Comparison of ENCODE assay signal across 8 cellular contexts in the genomic region with DNA sequence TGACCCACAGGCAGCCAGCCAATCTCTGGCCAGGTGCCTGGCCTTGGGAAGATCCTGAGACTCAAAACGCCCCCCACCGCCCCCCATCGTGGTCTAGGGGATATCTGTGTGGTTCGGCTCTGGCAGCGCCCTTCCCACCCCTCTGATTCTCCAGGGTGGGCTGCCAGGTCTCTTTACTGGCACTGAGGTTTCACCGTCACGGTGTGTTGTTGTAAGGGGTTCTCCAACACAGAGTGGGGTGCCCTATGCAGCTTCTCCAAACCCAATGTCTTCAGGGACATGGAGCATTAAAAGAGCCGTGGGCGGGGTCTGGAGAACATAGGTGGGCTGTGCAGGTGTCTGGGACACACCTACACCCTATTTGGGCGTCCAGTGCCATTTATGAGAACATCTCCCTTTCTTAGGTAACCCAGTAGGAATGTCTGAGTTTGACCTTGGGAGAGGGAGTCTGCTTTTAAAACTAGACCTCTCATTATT. TPM values are rescaled to one million over a fixed set of nuclear protein-coding genes. Genes with fewer than 3 reads are reported as not detected.
A peak's percentile ranks its signal among the peaks of the same experiment; 100 is the strongest.
DNase-seq lines count a peak whose midpoint lies in the region; ATAC-seq and TF ChIP-seq lines count a peak whose summit lies in the region.

No MANE protein-coding gene starts in this region.

- no peak for TF ChIP-seq CTCF in left ventricle myocardium inferior (IDR thresholded peaks at IDR 0.05; ENCODE audit: borderline replicate concordance)
- TF ChIP-seq CTCF in brain microvascular endothelial cell (IDR thresholded peaks at IDR 0.05; ENCODE audit: low read depth, low read length, missing control alignments): no peak

- H3K36me3 ChIP-seq in left ventricle myocardium inferior: no peaks in the 10 kb centered on the region
- H3K36me3 ChIP-seq in brain microvascular endothelial cell (replicated peaks): peaks cover 5% of the 10 kb centered on the region
- H3K36me3 ChIP-seq in mucosa of rectum (ENCODE audit: control insufficient read depth in 2 of 2, insufficient read depth in 2 of 2, low read length in 2 of 2): peaks cover 3 to 6% of the 10 kb centered on the region in 2 donors

- H3K4me3 ChIP-seq in left ventricle myocardium inferior (peak overlapping the region; percentile 76), brain microvascular endothelial cell (ENCODE audit: low read depth, low read length) (peak overlapping the region; percentile 74), mucosa of rectum (ENCODE audit: low read length in 2 of 2) (peak overlapping the region; percentile 80 to 81)

- intact Hi-C loops in left ventricle myocardium inferior (cut with micrococcal nuclease): no loop called here
- intact Hi-C loops in cardiac septum (cut with DNase I): loop anchor here (1.0 kb wide), 1 partner anchor 19 kb away; no protein-coding TSS in a partner anchor

- H3K27me3 ChIP-seq in left ventricle myocardium inferior (ENCODE audit: low read depth) (no peaks in the 10 kb centered on the region), brain microvascular endothelial cell (replicated peaks) (no peaks in the 10 kb centered on the region), mucosa of rectum (ENCODE audit: control insufficient read depth in 2 of 2, insufficient read depth in 2 of 2, low read length in 2 of 2) (no peaks in the 10 kb centered on the region)

- peak overlapping the region; percentile 84 to 94 for H3K9ac ChIP-seq in mucosa of rectum (ENCODE audit: low read depth in 1 of 2, low read length in 2 of 2)

- H3K4me1 ChIP-seq in left ventricle myocardium inferior: peaks cover 66% of the 10 kb centered on the region
- peaks cover 37 to 43% of the 10 kb centered on the region in 2 donors for H3K4me1 ChIP-seq in mucosa of rectum (ENCODE audit: control insufficient read depth in 2 of 2, insufficient read depth in 2 of 2, low read length in 2 of 2)

- H3K27ac ChIP-seq in left ventricle myocardium inferior (replicated peaks): peak overlapping the region; percentile 99
- H3K27ac ChIP-seq in brain microvascular endothelial cell: peak overlapping the region; percentile 90
- peak overlapping the region; percentile 98 to 99 for H3K27ac ChIP-seq in mucosa of rectum (ENCODE audit: low read depth in 2 of 2, low read length in 2 of 2)

- DNase-seq in left ventricle myocardium inferior (no peak), cardiac septum (ENCODE audit: low spot score) (no peak), brain microvascular endothelial cell (no peak), DMS 273 (lab: John Stamatoyannopoulos, UW; ENCODE audit: unreplicated experiment) (no peak), NCI-H1694 (lab: John Stamatoyannopoulos, UW) (no peak)

- in situ Hi-C loops in brain microvascular endothelial cell (cut with HindIII; ENCODE audit: low pct_ligation_motif_present, low sequenced_read_pairs): no loop called here

- ATAC-seq in HG03457 (IDR thresholded peaks at IDR 0.05; ENCODE audit: unreplicated experiment): no peak
- ATAC-seq in HG03045 (IDR thresholded peaks at IDR 0.05; ENCODE audit: unreplicated experiment): no peak

- H3K9me3 ChIP-seq in left ventricle myocardium inferior (replicated peaks) (no peaks in the 10 kb centered on the region), mucosa of rectum (ENCODE audit: control insufficient read depth in 2 of 2, low read length in 2 of 2) (no peaks in the 10 kb centered on the region)

RNA-seq across cellular contexts. Expression of a gene that starts 1.5 kb away (rescaled TPM):
- total RNA-seq in left ventricle myocardium inferior: 76.5 TPM
- 192 TPM for total RNA-seq in cardiac septum

RNA-seq across cellular contexts. Expression of a gene that starts 24.0 kb away (rescaled TPM):
- total RNA-seq in left ventricle myocardium inferior (0.36 TPM), cardiac septum (0.08 TPM)

RNA-seq across cellular contexts. Expression of a gene that starts 27.8 kb away (rescaled TPM):
- total RNA-seq in left ventricle myocardium inferior (29.9 TPM), cardiac septum (54.7 TPM)

RNA-seq across cellular contexts. Expression of a gene that starts 37.8 kb away (rescaled TPM):
- total RNA-seq in left ventricle myocardium inferior (11.2 TPM), cardiac septum (12.1 TPM)
